In the genomic region with DNA sequence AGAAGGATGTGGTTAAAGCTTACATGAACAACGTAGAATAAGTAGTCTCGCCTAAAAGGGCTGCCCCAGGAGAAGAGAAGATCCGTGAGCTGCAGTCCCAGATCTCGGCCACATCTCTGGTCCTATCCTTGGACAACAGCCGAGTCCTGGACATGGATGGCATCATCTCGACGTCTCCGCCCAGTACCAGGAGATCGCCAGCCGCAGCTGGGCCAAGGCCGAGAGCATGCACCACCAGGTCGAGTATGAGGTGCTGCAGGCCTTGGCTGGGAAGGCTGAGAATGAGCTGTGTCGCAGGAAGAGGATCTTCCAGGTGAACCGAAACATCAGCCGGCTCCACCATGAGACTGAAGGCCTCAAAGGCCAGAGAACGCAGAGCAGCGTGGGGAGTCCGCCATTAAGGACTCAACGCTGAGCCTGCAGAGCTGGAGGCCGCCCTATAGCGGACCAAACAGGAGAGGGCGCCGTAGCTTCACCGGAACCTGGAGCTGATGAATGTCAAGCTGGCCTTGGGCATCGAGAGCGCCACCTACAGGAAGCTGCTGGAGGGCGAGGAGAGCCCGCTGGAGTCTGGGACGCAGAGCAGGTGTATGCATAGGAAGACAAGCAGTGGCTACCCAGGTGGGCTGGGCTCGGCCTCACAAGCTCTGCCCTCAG, we compare ENCODE assay signal across 10 cellular contexts. TPM values are rescaled to one million over a fixed set of nuclear protein-coding genes. Genes with fewer than 3 reads are reported as not detected.
DNase-seq lines count a peak whose midpoint lies in the region; ATAC-seq and TF ChIP-seq lines count a peak whose summit lies in the region.
"Had no signal": no experiment of that assay in that cellular context is flagged by ENCODE, and none has a peak within 500 bp of the region (broad histone marks: within the 10 kb centered on the region; RNA-seq: fewer than 3 reads in every experiment).

No MANE protein-coding gene starts in this region.

- H3K4me3 ChIP-seq in lower lobe of right lung (no peak overlapping the region), lower leg skin (ENCODE audit: low read depth, poor library complexity, severe bottlenecking) (no peak overlapping the region)
- H3K4me3 ChIP-seq: heart right ventricle had no signal

- intact Hi-C loops in CD14-positive monocyte (cut with micrococcal nuclease) (no loop called here), lower lobe of right lung (cut with DNase I) (no loop called here), lower leg skin (cut with DNase I; ENCODE audit: low total_unique reads) (no loop called here), Right ventricle myocardium inferior (cut with DNase I) (no loop called here)

- H3K36me3 Mint-ChIP-seq in CD14-positive monocyte = no peaks in the 10 kb centered on the region

- H3K27ac Mint-ChIP-seq in CD14-positive monocyte = no peak overlapping the region
- H3K27ac Mint-ChIP-seq: T-helper 1 cell treated with Interleukin-12 subunit alpha and Interleukin-12 subunit beta and Interleukin-4 antibody, amounts not matched to agents 30 μg/mL and 1 μg/mL, for 36 hours had no signal

- peak in 1 of 2 donors; percentile 50 for ATAC-seq in lower lobe of right lung
- no peak for ATAC-seq in Right ventricle myocardium inferior

- DNase-seq in CD14-positive monocyte (ENCODE audit: low spot score) (peak; percentile 57), activated gamma-delta T cell (lab: John Stamatoyannopoulos, UW) (peak; percentile 6), lower lobe of right lung (peak; percentile 60), SHP77 treated with DMSO at 0.1 percent for 48 hours (lab: John Stamatoyannopoulos, UW) (no peak), hypothalamus (lab: John Stamatoyannopoulos, UW) (no peak), lower leg skin (ENCODE audit: low spot score in 2 of 2) (no peak), Right ventricle myocardium inferior (ENCODE audit: missing footprints) (no peak)

- peaks cover 15% of the 10 kb centered on the region for H3K4me1 Mint-ChIP-seq in CD14-positive monocyte

- TF ChIP-seq CTCF in CD14-positive monocyte (IDR thresholded peaks at IDR 0.05) = peak; percentile 79
- no peak for TF ChIP-seq CTCF in lower lobe of right lung (IDR thresholded peaks at IDR 0.05)
- no peak for TF ChIP-seq CTCF in lower leg skin (IDR thresholded peaks at IDR 0.05)

- H3K9me3 Mint-ChIP-seq in CD14-positive monocyte = peaks cover 0 to 2% (median 0%) of the 10 kb centered on the region in 7 donors
- H3K9me3 Mint-ChIP-seq: T-helper 1 cell treated with Interleukin-12 subunit alpha and Interleukin-12 subunit beta and Interleukin-4 antibody, amounts not matched to agents 30 μg/mL and 1 μg/mL, for 36 hours had no signal

- H3K27me3 ChIP-seq in lower lobe of right lung (ENCODE audit: low read depth) = no peaks in the 10 kb centered on the region

- H3K36me3 ChIP-seq in lower lobe of right lung = no peaks in the 10 kb centered on the region
- H3K36me3 ChIP-seq: heart right ventricle had no signal

- 79 to 88% methylated on average over 22 to 30 of the region's 30 CpGs for WGBS in lower leg skin, 2 donors

- no peaks in the 10 kb centered on the region for H3K4me1 ChIP-seq in lower lobe of right lung
- H3K4me1 ChIP-seq: heart right ventricle had no signal

- H3K9me3 ChIP-seq in lower lobe of right lung = no peaks in the 10 kb centered on the region
- H3K9me3 ChIP-seq: heart right ventricle had no signal

- TF ChIP-seq EP300 in Ishikawa (IDR thresholded peaks at IDR 0.05; ENCODE audit: borderline replicate concordance) = no peak

- H3K27ac ChIP-seq in lower lobe of right lung = no peak overlapping the region
- H3K27ac ChIP-seq: heart right ventricle had no signal

- TF ChIP-seq RAD21 in Ishikawa (IDR thresholded peaks at IDR 0.05; ENCODE audit: low read depth) = peak; percentile 69

- H3K27me3 Mint-ChIP-seq in CD14-positive monocyte (ENCODE audit: low read depth in 3 of 3) = no peaks in the 10 kb centered on the region

- no peak for TF ChIP-seq POLR2A in lower leg skin (IDR thresholded peaks at IDR 0.05)

- no peak overlapping the region for H3K4me3 Mint-ChIP-seq in CD14-positive monocyte
- H3K4me3 Mint-ChIP-seq: T-helper 1 cell treated with Interleukin-12 subunit alpha and Interleukin-12 subunit beta and Interleukin-4 antibody, amounts not matched to agents 30 μg/mL and 1 μg/mL, for 36 hours had no signal

TF ChIP-seq in Ishikawa, 13 proteins besides CTCF, POLR2A, EP300 and RAD21:
- TF ChIP-seq, protein P1, sequence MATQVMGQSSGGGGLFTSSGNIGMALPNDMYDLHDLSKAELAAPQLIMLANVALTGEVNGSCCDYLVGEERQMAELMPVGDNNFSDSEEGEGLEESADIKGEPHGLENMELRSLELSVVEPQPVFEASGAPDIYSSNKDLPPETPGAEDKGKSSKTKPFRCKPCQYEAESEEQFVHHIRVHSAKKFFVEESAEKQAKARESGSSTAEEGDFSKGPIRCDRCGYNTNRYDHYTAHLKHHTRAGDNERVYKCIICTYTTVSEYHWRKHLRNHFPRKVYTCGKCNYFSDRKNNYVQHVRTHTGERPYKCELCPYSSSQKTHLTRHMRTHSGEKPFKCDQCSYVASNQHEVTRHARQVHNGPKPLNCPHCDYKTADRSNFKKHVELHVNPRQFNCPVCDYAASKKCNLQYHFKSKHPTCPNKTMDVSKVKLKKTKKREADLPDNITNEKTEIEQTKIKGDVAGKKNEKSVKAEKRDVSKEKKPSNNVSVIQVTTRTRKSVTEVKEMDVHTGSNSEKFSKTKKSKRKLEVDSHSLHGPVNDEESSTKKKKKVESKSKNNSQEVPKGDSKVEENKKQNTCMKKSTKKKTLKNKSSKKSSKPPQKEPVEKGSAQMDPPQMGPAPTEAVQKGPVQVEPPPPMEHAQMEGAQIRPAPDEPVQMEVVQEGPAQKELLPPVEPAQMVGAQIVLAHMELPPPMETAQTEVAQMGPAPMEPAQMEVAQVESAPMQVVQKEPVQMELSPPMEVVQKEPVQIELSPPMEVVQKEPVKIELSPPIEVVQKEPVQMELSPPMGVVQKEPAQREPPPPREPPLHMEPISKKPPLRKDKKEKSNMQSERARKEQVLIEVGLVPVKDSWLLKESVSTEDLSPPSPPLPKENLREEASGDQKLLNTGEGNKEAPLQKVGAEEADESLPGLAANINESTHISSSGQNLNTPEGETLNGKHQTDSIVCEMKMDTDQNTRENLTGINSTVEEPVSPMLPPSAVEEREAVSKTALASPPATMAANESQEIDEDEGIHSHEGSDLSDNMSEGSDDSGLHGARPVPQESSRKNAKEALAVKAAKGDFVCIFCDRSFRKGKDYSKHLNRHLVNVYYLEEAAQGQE (IDR thresholded peaks at IDR 0.05; ENCODE audit: low read depth) = no peak
- TF ChIP-seq FOXM1 (IDR thresholded peaks at IDR 0.05; ENCODE audit: borderline replicate concordance, low read depth) (no peak), CREB1 (IDR thresholded peaks at IDR 0.05; ENCODE audit: low read depth) (no peak), TEAD4 (IDR thresholded peaks at IDR 0.05) (no peak), NFIC (IDR thresholded peaks at IDR 0.05) (no peak), CEBPB (IDR thresholded peaks at IDR 0.05) (no peak), TAF1 (IDR thresholded peaks at IDR 0.05; ENCODE audit: low read depth) (no peak), EGR1 (IDR thresholded peaks at IDR 0.05) (no peak), ZBTB7A (IDR thresholded peaks at IDR 0.05; ENCODE audit: low read depth) (no peak), TCF12 (IDR thresholded peaks at IDR 0.05; ENCODE audit: low read depth) (no peak)
- TF ChIP-seq, protein P2, sequence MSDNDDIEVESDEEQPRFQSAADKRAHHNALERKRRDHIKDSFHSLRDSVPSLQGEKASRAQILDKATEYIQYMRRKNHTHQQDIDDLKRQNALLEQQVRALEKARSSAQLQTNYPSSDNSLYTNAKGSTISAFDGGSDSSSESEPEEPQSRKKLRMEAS (IDR thresholded peaks at IDR 0.05) = no peak
- TF ChIP-seq, protein P3, sequence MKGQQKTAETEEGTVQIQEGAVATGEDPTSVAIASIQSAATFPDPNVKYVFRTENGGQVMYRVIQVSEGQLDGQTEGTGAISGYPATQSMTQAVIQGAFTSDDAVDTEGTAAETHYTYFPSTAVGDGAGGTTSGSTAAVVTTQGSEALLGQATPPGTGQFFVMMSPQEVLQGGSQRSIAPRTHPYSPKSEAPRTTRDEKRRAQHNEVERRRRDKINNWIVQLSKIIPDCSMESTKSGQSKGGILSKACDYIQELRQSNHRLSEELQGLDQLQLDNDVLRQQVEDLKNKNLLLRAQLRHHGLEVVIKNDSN (IDR thresholded peaks at IDR 0.05) = no peak

RNA-seq across cellular contexts. Expression of a gene that starts 22.2 kb away (rescaled TPM):
- not detected for polyA plus RNA-seq in CD14-positive monocyte
- total RNA-seq in lower lobe of right lung = not detected
- total RNA-seq in lower leg skin = 10 to 100 TPM; 17.4 to 60.3 (median 27.5) TPM
- not detected for total RNA-seq in Right ventricle myocardium inferior
- total RNA-seq: heart right ventricle had no signal
- polyA plus RNA-seq: heart right ventricle had no signal

RNA-seq across cellular contexts. Expression of a gene that starts 31.6 kb away (rescaled TPM):
- 10 to 100 TPM; 10.1 to 12.9 TPM for polyA plus RNA-seq in CD14-positive monocyte
- total RNA-seq in lower lobe of right lung (1.6 TPM), lower leg skin (10 to 100 TPM; 25.9 to 80.5 (median 39.4) TPM), Right ventricle myocardium inferior (not detected)

Comparison
In these comparisons a context has a peak if more than half of its experiments do, and no peak if none do; other contexts are left out.
1. DNase-seq: peak in CD14-positive monocyte (single experiment), activated gamma-delta T cell (single experiment) and lower lobe of right lung (single experiment); none in SHP77 treated with DMSO at 0.1 percent for 48 hours (single experiment), hypothalamus (0 of 51), lower leg skin (0 of 2) and Right ventricle myocardium inferior (single experiment).
2. RNA of a gene that starts 22.2 kb away (total RNA-seq): 17.4 to 60.3 TPM in lower leg skin; not detected in lower lobe of right lung (single experiment) and not detected in Right ventricle myocardium inferior (single experiment); every median in the first group is over 10 times any median in the second.
3. RNA of a gene that starts 31.6 kb away (total RNA-seq): 25.9 to 80.5 TPM in lower leg skin; 1.6 TPM in lower lobe of right lung (single experiment) and not detected in Right ventricle myocardium inferior (single experiment); every median in the first group is over 10 times any median in the second.